15 cellular contexts compared by ENCODE assay signal in genomic region chr12:127823801-127824200, GRCh38.
DNase-seq lines count a peak whose midpoint lies in the region; ATAC-seq and TF ChIP-seq lines count a peak whose summit lies in the region.
"Had no signal": no experiment of that assay in that cellular context is flagged by ENCODE, and none has a peak within 500 bp of the region (broad histone marks: within the 10 kb centered on the region; RNA-seq: fewer than 3 reads in every experiment).

No MANE protein-coding gene starts in this region.

- peaks cover 11 to 25% (median 22%) of the 10 kb centered on the region in 10 experiments; a peak in 19 of 20 replicates for H3K4me1 ChIP-seq in BLaER1 treated with 17β-estradiol and CSF1 and Interleukin-3, amounts not matched to agents 10 nM and 100 nM
- H3K4me1 ChIP-seq in ascending aorta = no peaks in the 10 kb centered on the region
- peaks cover 0 to 21% (median 18%) of the 10 kb centered on the region in 4 donors for H3K4me1 ChIP-seq in esophagus muscularis mucosa
- H3K4me1 ChIP-seq: BE2C, Caco-2, HAP-1 had no signal

- no peak for TF ChIP-seq POLR2A in esophagus muscularis mucosa (IDR thresholded peaks at IDR 0.05; ENCODE audit: low read depth)

- peak overlapping the region in 4 of 11 experiments; percentile 11 to 50 (median 25); a peak in 4 of 22 replicates for H3K27ac ChIP-seq in BLaER1 treated with 17β-estradiol and CSF1 and Interleukin-3, amounts not matched to agents 10 nM and 100 nM
- peak overlapping the region; percentile 71 to 83 for H3K27ac ChIP-seq in ascending aorta
- H3K27ac ChIP-seq in esophagus muscularis mucosa (replicated peaks in 1 of 4) = peak overlapping the region in 3 of 4 donors; percentile 66 to 72 (median 68)

- no peak overlapping the region for H3K9ac ChIP-seq in BLaER1 treated with 17β-estradiol and CSF1 and Interleukin-3, amounts not matched to agents 10 nM and 100 nM

- WGBS in esophagus muscularis mucosa = 73% methylated on average over 4 of the region's 4 CpGs

- no peak for TF ChIP-seq CTCF in ascending aorta (IDR thresholded peaks at IDR 0.05)
- no peak for TF ChIP-seq CTCF in esophagus muscularis mucosa (IDR thresholded peaks at IDR 0.05)

- no peak overlapping the region for H3K4me3 ChIP-seq in BLaER1 treated with 17β-estradiol and CSF1 and Interleukin-3, amounts not matched to agents 10 nM and 100 nM
- H3K4me3 ChIP-seq in ascending aorta = no peak overlapping the region
- H3K4me3 ChIP-seq in esophagus muscularis mucosa = no peak overlapping the region
- H3K4me3 ChIP-seq: HAP-1 had no signal

- intact Hi-C loops in ascending aorta (cut with DNase I) = loop anchor here (5.0 kb wide), 1 partner anchor 104 kb away; no protein-coding TSS in a partner anchor
- intact Hi-C loops in esophagus muscularis mucosa (cut with DNase I) = no loop called here

- no peak for ATAC-seq in HG02759 (IDR thresholded peaks at IDR 0.05; ENCODE audit: unreplicated experiment)
- ATAC-seq: HepG2 had no signal

- H3K4me2 ChIP-seq in BLaER1 treated with 17β-estradiol and CSF1 and Interleukin-3, amounts not matched to agents 10 nM and 100 nM = peak overlapping the region; percentile 10 to 69 (median 48); a peak in 21 of 22 replicates

- H3K27me3 ChIP-seq in BLaER1 treated with 17β-estradiol and CSF1 and Interleukin-3, amounts not matched to agents 10 nM and 100 nM = no peaks in the 10 kb centered on the region
- H3K27me3 ChIP-seq in ascending aorta = no peaks in the 10 kb centered on the region
- no peaks in the 10 kb centered on the region for H3K27me3 ChIP-seq in esophagus muscularis mucosa
- H3K27me3 ChIP-seq: BE2C had no signal

- no peaks in the 10 kb centered on the region for H4K20me1 ChIP-seq in BLaER1 treated with 17β-estradiol and CSF1 and Interleukin-3, amounts not matched to agents 10 nM and 100 nM

- TF ChIP-seq EP300 in esophagus muscularis mucosa (IDR thresholded peaks at IDR 0.05) = no peak

- DNase-seq in NAMALWA (ENCODE audit: low spot score) = peak; percentile 7
- DNase-seq in ascending aorta (ENCODE audit: low spot score in 2 of 2) = no peak
- no peak for DNase-seq in esophagus muscularis mucosa (ENCODE audit: extremely low spot score)
- no peak for DNase-seq in NCI-H226
- DNase-seq in iPS-NIHi7 (ENCODE audit: extremely low spot score) = no peak
- no peak for DNase-seq in activated CD8-positive, alpha-beta memory T cell treated with anti-CD3 and anti-CD28 coated beads for 24 hours
- DNase-seq: BE2C; Caco-2; CD8-positive, alpha-beta memory T cell; DND-41; GDM1 had no signal

- H3K36me3 ChIP-seq in BLaER1 treated with 17β-estradiol and CSF1 and Interleukin-3, amounts not matched to agents 10 nM and 100 nM = no peaks in the 10 kb centered on the region
- H3K36me3 ChIP-seq in ascending aorta = no peaks in the 10 kb centered on the region
- no peaks in the 10 kb centered on the region for H3K36me3 ChIP-seq in esophagus muscularis mucosa
- H3K36me3 ChIP-seq: BE2C, HAP-1 had no signal

- H3K9me3 ChIP-seq in BLaER1 treated with 17β-estradiol and CSF1 and Interleukin-3, amounts not matched to agents 10 nM and 100 nM (replicated peaks in 1 of 11) = peaks cover 12 to 41% (median 27%) of the 10 kb centered on the region in 11 experiments
- H3K9me3 ChIP-seq in ascending aorta (no peaks in the 10 kb centered on the region), esophagus muscularis mucosa (no peaks in the 10 kb centered on the region)
- H3K9me3 ChIP-seq: BE2C, Caco-2, HAP-1 had no signal
